Comparison of ENCODE assay signal across 17 cellular contexts in genomic region chr7:24700446-24701044, GRCh38. TPM values are rescaled to one million over a fixed set of nuclear protein-coding genes. Genes with fewer than 3 reads are reported as not detected.
DNase-seq lines count a peak whose midpoint lies in the region; ATAC-seq and TF ChIP-seq lines count a peak whose summit lies in the region.
"Had no signal": no experiment of that assay in that cellular context is flagged by ENCODE, and none has a peak within 500 bp of the region (broad histone marks: within the 10 kb centered on the region; RNA-seq: fewer than 3 reads in every experiment).

No MANE protein-coding gene starts in this region.

- TF ChIP-seq CTCF in PC-3 (conservative IDR thresholded peaks at IDR 0.05; ENCODE audit: low read depth, low read length) = no peak
- TF ChIP-seq CTCF in endodermal cell (conservative IDR thresholded peaks at IDR 0.05) = peak; percentile 52

- H3K36me3 ChIP-seq in PC-3 (ENCODE audit: low read depth, low read length) (no peaks in the 10 kb centered on the region), endodermal cell (ENCODE audit: control insufficient read depth, insufficient read depth, low read length) (peaks cover 10% of the 10 kb centered on the region)
- H3K36me3 ChIP-seq: vagina had no signal

- POLR2A ChIA-PET in PC-3 (lab: Charles Lee; ENCODE audit: unreplicated experiment) = no interaction called here

- H3K9me3 ChIP-seq in PC-3 (ENCODE audit: low read length) (no peaks in the 10 kb centered on the region), endodermal cell (ENCODE audit: control insufficient read depth, low read length) (no peaks in the 10 kb centered on the region)
- H3K9me3 ChIP-seq: A549, vagina had no signal

- H3K4me1 ChIP-seq in PC-3 (ENCODE audit: insufficient read depth, low read length) (peaks cover 37% of the 10 kb centered on the region), endodermal cell (ENCODE audit: control insufficient read depth, insufficient read depth, low read length) (peaks cover 25% of the 10 kb centered on the region)
- H3K4me1 ChIP-seq: vagina had no signal

- H3K4me2 ChIP-seq in PC-3 (ENCODE audit: low read length) = no peak overlapping the region; the same call in 1 of the 2 replicates
- H3K4me2 ChIP-seq: A549 had no signal

- H3K9me2 ChIP-seq in PC-3 (replicated peaks; ENCODE audit: low read length) = no peaks in the 10 kb centered on the region

- H3K36me3 Mint-ChIP-seq in endodermal cell (ENCODE audit: low read depth) = peaks cover 5% of the 10 kb centered on the region
- peaks cover 9% of the 10 kb centered on the region for H3K36me3 Mint-ChIP-seq in activated naive CD8-positive, alpha-beta T cell treated with anti-CD3 and anti-CD28 coated beads, Interleukin-2, amount 50 U/mL, for 24 hours (ENCODE audit: low read depth)
- H3K36me3 Mint-ChIP-seq: stimulated activated effector memory CD8-positive, alpha-beta T cell treated with anti-CD3 and anti-CD28 coated beads, Interleukin-12 subunit alpha, Interleukin-12 subunit beta, amount 100 ng/mL, for 72 hours had no signal

- ATAC-seq in PC-3 = no peak
- ATAC-seq in activated naive CD8-positive, alpha-beta T cell treated with anti-CD3 and anti-CD28 coated beads, Interleukin-2, amount 50 U/mL, for 24 hours = no peak
- ATAC-seq: naive thymus-derived CD4-positive, alpha-beta T cell; sciatic nerve; stimulated activated effector memory CD8-positive, alpha-beta T cell treated with anti-CD3 and anti-CD28 coated beads, Interleukin-12 subunit alpha, Interleukin-12 subunit beta, amount 100 ng/mL, for 72 hours; T-helper 17 cell had no signal

- CTCF ChIA-PET in PC-3 (lab: Charles Lee) = no interaction called here

- no peaks in the 10 kb centered on the region for H4K20me1 ChIP-seq in PC-3 (ENCODE audit: low read length)

- no peak overlapping the region for H3K27ac ChIP-seq in PC-3 (ENCODE audit: low read length)
- no peak overlapping the region for H3K27ac ChIP-seq in endodermal cell (ENCODE audit: low read depth, low read length)
- peak overlapping the region; percentile 66 for H3K27ac ChIP-seq in substantia nigra (ENCODE audit: low read depth, low read length, poor library complexity, severe bottlenecking)
- H3K27ac ChIP-seq: A549, vagina had no signal

- peak overlapping the region; percentile 12 for H3K4me3 Mint-ChIP-seq in endodermal cell
- H3K4me3 Mint-ChIP-seq in activated naive CD8-positive, alpha-beta T cell treated with anti-CD3 and anti-CD28 coated beads, Interleukin-2, amount 50 U/mL, for 24 hours = no peak overlapping the region
- H3K4me3 Mint-ChIP-seq: activated CD4-positive, alpha-beta T cell treated with anti-CD3 and anti-CD28 coated beads, Interleukin-2, amount 10 ng/mL, durations not matched to agents 24 days and 14 days; CD8-positive, alpha-beta memory T cell; naive thymus-derived CD4-positive, alpha-beta T cell; stimulated activated effector memory CD8-positive, alpha-beta T cell treated with anti-CD3 and anti-CD28 coated beads, Interleukin-12 subunit alpha, Interleukin-12 subunit beta, amount 100 ng/mL, for 72 hours; T-helper 17 cell had no signal

- no TSS peak for BruUV-seq in PC-3 (replicated peaks; lab: Mats Ljungman, UMichigan)

- no peaks in the 10 kb centered on the region for H3K27me3 Mint-ChIP-seq in endodermal cell (ENCODE audit: insufficient read depth)
- H3K27me3 Mint-ChIP-seq in activated naive CD8-positive, alpha-beta T cell treated with anti-CD3 and anti-CD28 coated beads, Interleukin-2, amount 50 U/mL, for 24 hours = no peaks in the 10 kb centered on the region
- H3K27me3 Mint-ChIP-seq: activated CD4-positive, alpha-beta T cell treated with anti-CD3 and anti-CD28 coated beads, Interleukin-2, amount 10 ng/mL, durations not matched to agents 24 days and 14 days; CD8-positive, alpha-beta memory T cell; naive thymus-derived CD4-positive, alpha-beta T cell; T-helper 17 cell had no signal

- H3F3A ChIP-seq in PC-3 (ENCODE audit: low read length, unreplicated experiment) = no peaks in the 10 kb centered on the region

- H3K4me1 Mint-ChIP-seq in endodermal cell = peaks cover 62% of the 10 kb centered on the region
- peaks cover 2% of the 10 kb centered on the region for H3K4me1 Mint-ChIP-seq in activated naive CD8-positive, alpha-beta T cell treated with anti-CD3 and anti-CD28 coated beads, Interleukin-2, amount 50 U/mL, for 24 hours
- H3K4me1 Mint-ChIP-seq: CD8-positive, alpha-beta memory T cell; stimulated activated effector memory CD8-positive, alpha-beta T cell treated with anti-CD3 and anti-CD28 coated beads, Interleukin-12 subunit alpha, Interleukin-12 subunit beta, amount 100 ng/mL, for 72 hours had no signal

- H3K9ac ChIP-seq in PC-3 (ENCODE audit: low read length) (no peak overlapping the region), endodermal cell (ENCODE audit: extremely low read depth, low read length, poor library complexity, severe bottlenecking) (no peak overlapping the region)

- no peaks in the 10 kb centered on the region for H3K27me3 ChIP-seq in PC-3 (ENCODE audit: low read length)
- H3K27me3 ChIP-seq in endodermal cell (ENCODE audit: control insufficient read depth, insufficient read depth, low read length, poor library complexity, severe bottlenecking) = no peaks in the 10 kb centered on the region
- H3K27me3 ChIP-seq: vagina had no signal

- no peak overlapping the region for H2AFZ ChIP-seq in PC-3 (ENCODE audit: low read length)

- H3K9me3 Mint-ChIP-seq in endodermal cell = no peaks in the 10 kb centered on the region
- no peaks in the 10 kb centered on the region for H3K9me3 Mint-ChIP-seq in activated naive CD8-positive, alpha-beta T cell treated with anti-CD3 and anti-CD28 coated beads, Interleukin-2, amount 50 U/mL, for 24 hours
- H3K9me3 Mint-ChIP-seq: activated CD4-positive, alpha-beta T cell treated with anti-CD3 and anti-CD28 coated beads, Interleukin-2, amount 10 ng/mL, durations not matched to agents 24 days and 14 days; CD8-positive, alpha-beta memory T cell; naive thymus-derived CD4-positive, alpha-beta T cell; stimulated activated effector memory CD8-positive, alpha-beta T cell treated with anti-CD3 and anti-CD28 coated beads, Interleukin-12 subunit alpha, Interleukin-12 subunit beta, amount 100 ng/mL, for 72 hours had no signal

- peak overlapping the region; percentile 37 for H3K27ac Mint-ChIP-seq in endodermal cell
- H3K27ac Mint-ChIP-seq in activated naive CD8-positive, alpha-beta T cell treated with anti-CD3 and anti-CD28 coated beads, Interleukin-2, amount 50 U/mL, for 24 hours = no peak overlapping the region
- H3K27ac Mint-ChIP-seq: activated CD4-positive, alpha-beta T cell treated with anti-CD3 and anti-CD28 coated beads, Interleukin-2, amount 10 ng/mL, durations not matched to agents 24 days and 14 days; CD8-positive, alpha-beta memory T cell; naive thymus-derived CD4-positive, alpha-beta T cell; stimulated activated effector memory CD8-positive, alpha-beta T cell treated with anti-CD3 and anti-CD28 coated beads, Interleukin-12 subunit alpha, Interleukin-12 subunit beta, amount 100 ng/mL, for 72 hours; T-helper 17 cell had no signal

- H3K79me2 ChIP-seq in PC-3 (ENCODE audit: low read length) = no peaks in the 10 kb centered on the region

- intact Hi-C loops in PC-3 (cut with micrococcal nuclease) = no loop called here

- 56 to 80% methylated on average over 1 to 5 of the region's 6 CpGs for WGBS in endodermal cell (ENCODE audit: insufficient coverage in 1 of 2, insufficient read length in 1 of 2), 2 experiments

- DNase-seq in NCI-H1417 (lab: John Stamatoyannopoulos, UW) = peak in 2 of 3 experiments; percentile 35 to 51
- DNase-seq in NCI-H1417 treated with DMSO at 0.1 percent for 48 hours (lab: John Stamatoyannopoulos, UW) = no peak
- peak; percentile 39 for DNase-seq in PC-3
- no peak for DNase-seq in endodermal cell
- DNase-seq in substantia nigra (lab: John Stamatoyannopoulos, UW) = no peak
- DNase-seq in activated T-cell treated with anti-CD3 and anti-CD28 coated beads, Interleukin-2, amount 50 U/mL, for 1 hour = no peak
- DNase-seq in NCI-H1694 treated with DMSO at 0.1 percent for 48 hours (lab: John Stamatoyannopoulos, UW) = no peak
- DNase-seq in activated naive CD8-positive, alpha-beta T cell treated with anti-CD3 and anti-CD28 coated beads, Interleukin-2, amount 50 U/mL, for 24 hours = no peak
- DNase-seq: activated CD4-positive, alpha-beta T cell treated with anti-CD3 and anti-CD28 coated beads, Interleukin-2, amount 10 ng/mL, durations not matched to agents 24 days and 14 days; activated T-cell treated with anti-CD3 and anti-CD28 coated beads, Interleukin-2, amount 50 U/mL, for 48 hours; CD8-positive, alpha-beta memory T cell; naive thymus-derived CD4-positive, alpha-beta T cell; T-helper 17 cell had no signal

- H3K4me3 ChIP-seq in PC-3 (ENCODE audit: low read length) (no peak overlapping the region), endodermal cell (ENCODE audit: low read length) (peak overlapping the region; percentile 64)
- H3K4me3 ChIP-seq: A549, vagina had no signal

RNA-seq across cellular contexts. Expression of gene GSDME, which starts 56.7 kb away (rescaled TPM):
- total RNA-seq in PC-3 (2014; rRNA removed) = 12.0 and 16.6 TPM in 2 replicates
- total RNA-seq in endodermal cell = 10 to 100 TPM in 1 of 2 donors, 1 to 10 TPM in 1; 8.9 to 17.9 TPM
- 12.9 TPM for polyA plus RNA-seq in endodermal cell (2013, experiment 1 of 2)
- 11.6 TPM for polyA plus RNA-seq in endodermal cell (2013, experiment 2 of 2)

Comparison
In these comparisons a context has a peak if more than half of its experiments do, and no peak if none do; other contexts are left out.
1. DNase-seq: peak in NCI-H1417 (2 of 3) and PC-3 (single experiment); none in NCI-H1417 treated with DMSO at 0.1 percent for 48 hours (single experiment), endodermal cell (single experiment), substantia nigra (0 of 49), activated T-cell treated with anti-CD3 and anti-CD28 coated beads, Interleukin-2, amount 50 U/mL, for 1 hour (single experiment), NCI-H1694 treated with DMSO at 0.1 percent for 48 hours (single experiment) and activated naive CD8-positive, alpha-beta T cell treated with anti-CD3 and anti-CD28 coated beads, Interleukin-2, amount 50 U/mL, for 24 hours (single experiment).